2 cellular contexts compared by ENCODE assay signal in the genomic region with DNA sequence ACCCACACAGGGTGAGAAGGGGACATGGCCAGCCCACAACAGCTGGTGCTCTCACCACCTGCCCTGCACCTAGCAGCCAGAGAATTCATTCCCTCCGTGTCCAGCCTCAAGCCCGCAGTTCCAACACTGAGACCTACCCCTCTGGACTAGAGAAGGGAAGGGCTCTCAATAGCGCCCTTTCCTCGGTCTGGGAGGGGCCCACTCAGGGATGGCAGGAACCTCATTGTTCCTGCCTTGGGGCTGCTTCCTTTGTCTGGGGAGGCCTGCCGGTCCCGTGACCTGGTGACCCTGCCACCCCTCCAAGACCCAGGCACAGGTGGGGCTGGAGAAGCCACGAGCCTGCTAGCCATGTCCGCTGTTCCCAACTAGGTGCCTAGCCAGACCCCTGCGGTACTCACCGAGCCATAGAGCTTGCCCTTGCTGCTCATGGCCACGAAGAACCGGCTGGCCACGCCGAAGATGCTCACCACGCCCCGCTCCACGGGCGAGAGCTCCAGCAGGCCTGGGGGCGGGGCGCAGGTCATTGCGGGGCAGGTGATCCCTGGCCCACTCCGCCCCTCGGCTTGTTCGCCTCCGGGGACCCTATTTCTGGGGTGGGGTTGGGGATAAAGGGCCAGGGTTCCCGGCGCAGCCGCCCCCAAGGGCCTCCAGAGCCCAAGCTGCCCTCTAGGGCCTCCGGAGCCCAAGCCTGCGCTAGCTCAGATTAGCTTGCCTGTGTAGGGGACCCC.
A peak's percentile ranks its signal among the peaks of the same experiment; 100 is the strongest.
TF ChIP-seq lines count a peak whose summit lies in the region.

No MANE protein-coding gene starts in this region.

TF ChIP-seq in GM23338, 12 proteins besides CTCF, POLR2A, EP300 and RAD21 (continued from another document):
- TF ChIP-seq, protein P1, sequence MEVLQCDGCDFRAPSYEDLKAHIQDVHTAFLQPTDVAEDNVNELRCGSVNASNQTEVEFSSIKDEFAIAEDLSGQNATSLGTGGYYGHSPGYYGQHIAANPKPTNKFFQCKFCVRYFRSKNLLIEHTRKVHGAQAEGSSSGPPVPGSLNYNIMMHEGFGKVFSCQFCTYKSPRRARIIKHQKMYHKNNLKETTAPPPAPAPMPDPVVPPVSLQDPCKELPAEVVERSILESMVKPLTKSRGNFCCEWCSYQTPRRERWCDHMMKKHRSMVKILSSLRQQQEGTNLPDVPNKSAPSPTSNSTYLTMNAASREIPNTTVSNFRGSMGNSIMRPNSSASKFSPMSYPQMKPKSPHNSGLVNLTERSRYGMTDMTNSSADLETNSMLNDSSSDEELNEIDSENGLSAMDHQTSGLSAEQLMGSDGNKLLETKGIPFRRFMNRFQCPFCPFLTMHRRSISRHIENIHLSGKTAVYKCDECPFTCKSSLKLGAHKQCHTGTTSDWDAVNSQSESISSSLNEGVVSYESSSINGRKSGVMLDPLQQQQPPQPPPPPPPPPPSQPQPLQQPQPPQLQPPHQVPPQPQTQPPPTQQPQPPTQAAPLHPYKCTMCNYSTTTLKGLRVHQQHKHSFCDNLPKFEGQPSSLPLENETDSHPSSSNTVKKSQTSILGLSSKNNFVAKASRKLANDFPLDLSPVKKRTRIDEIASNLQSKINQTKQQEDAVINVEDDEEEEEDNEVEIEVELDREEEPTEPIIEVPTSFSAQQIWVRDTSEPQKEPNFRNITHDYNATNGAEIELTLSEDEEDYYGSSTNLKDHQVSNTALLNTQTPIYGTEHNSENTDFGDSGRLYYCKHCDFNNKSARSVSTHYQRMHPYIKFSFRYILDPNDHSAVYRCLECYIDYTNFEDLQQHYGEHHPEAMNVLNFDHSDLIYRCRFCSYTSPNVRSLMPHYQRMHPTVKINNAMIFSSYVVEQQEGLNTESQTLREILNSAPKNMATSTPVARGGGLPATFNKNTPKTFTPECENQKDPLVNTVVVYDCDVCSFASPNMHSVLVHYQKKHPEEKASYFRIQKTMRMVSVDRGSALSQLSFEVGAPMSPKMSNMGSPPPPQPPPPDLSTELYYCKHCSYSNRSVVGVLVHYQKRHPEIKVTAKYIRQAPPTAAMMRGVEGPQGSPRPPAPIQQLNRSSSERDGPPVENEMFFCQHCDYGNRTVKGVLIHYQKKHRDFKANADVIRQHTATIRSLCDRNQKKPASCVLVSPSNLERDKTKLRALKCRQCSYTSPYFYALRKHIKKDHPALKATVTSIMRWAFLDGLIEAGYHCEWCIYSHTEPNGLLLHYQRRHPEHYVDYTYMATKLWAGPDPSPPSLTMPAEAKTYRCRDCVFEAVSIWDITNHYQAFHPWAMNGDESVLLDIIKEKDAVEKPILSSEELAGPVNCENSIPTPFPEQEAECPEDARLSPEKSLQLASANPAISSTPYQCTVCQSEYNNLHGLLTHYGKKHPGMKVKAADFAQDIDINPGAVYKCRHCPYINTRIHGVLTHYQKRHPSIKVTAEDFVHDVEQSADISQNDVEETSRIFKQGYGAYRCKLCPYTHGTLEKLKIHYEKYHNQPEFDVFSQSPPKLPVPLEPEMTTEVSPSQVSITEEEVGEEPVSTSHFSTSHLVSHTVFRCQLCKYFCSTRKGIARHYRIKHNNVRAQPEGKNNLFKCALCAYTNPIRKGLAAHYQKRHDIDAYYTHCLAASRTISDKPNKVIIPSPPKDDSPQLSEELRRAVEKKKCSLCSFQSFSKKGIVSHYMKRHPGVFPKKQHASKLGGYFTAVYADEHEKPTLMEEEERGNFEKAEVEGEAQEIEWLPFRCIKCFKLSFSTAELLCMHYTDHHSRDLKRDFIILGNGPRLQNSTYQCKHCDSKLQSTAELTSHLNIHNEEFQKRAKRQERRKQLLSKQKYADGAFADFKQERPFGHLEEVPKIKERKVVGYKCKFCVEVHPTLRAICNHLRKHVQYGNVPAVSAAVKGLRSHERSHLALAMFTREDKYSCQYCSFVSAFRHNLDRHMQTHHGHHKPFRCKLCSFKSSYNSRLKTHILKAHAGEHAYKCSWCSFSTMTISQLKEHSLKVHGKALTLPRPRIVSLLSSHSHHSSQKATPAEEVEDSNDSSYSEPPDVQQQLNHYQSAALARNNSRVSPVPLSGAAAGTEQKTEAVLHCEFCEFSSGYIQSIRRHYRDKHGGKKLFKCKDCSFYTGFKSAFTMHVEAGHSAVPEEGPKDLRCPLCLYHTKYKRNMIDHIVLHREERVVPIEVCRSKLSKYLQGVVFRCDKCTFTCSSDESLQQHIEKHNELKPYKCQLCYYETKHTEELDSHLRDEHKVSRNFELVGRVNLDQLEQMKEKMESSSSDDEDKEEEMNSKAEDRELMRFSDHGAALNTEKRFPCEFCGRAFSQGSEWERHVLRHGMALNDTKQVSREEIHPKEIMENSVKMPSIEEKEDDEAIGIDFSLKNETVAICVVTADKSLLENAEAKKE (CRISPR knock-in tag; IDR thresholded peaks at IDR 0.05) = no peak
- TF ChIP-seq, protein P2, sequence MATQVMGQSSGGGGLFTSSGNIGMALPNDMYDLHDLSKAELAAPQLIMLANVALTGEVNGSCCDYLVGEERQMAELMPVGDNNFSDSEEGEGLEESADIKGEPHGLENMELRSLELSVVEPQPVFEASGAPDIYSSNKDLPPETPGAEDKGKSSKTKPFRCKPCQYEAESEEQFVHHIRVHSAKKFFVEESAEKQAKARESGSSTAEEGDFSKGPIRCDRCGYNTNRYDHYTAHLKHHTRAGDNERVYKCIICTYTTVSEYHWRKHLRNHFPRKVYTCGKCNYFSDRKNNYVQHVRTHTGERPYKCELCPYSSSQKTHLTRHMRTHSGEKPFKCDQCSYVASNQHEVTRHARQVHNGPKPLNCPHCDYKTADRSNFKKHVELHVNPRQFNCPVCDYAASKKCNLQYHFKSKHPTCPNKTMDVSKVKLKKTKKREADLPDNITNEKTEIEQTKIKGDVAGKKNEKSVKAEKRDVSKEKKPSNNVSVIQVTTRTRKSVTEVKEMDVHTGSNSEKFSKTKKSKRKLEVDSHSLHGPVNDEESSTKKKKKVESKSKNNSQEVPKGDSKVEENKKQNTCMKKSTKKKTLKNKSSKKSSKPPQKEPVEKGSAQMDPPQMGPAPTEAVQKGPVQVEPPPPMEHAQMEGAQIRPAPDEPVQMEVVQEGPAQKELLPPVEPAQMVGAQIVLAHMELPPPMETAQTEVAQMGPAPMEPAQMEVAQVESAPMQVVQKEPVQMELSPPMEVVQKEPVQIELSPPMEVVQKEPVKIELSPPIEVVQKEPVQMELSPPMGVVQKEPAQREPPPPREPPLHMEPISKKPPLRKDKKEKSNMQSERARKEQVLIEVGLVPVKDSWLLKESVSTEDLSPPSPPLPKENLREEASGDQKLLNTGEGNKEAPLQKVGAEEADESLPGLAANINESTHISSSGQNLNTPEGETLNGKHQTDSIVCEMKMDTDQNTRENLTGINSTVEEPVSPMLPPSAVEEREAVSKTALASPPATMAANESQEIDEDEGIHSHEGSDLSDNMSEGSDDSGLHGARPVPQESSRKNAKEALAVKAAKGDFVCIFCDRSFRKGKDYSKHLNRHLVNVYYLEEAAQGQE (IDR thresholded peaks at IDR 0.05; ENCODE audit: unreplicated experiment) = no peak
- TF ChIP-seq EZH2phosphoT487 (IDR thresholded peaks at IDR 0.05; ENCODE audit: unreplicated experiment) (no peak), ZNF114 (CRISPR knock-in tag; IDR thresholded peaks at IDR 0.05) (no peak), STAT1 (IDR thresholded peaks at IDR 0.05; ENCODE audit: unreplicated experiment) (no peak), JUNB (IDR thresholded peaks at IDR 0.05; ENCODE audit: unreplicated experiment) (no peak), CREB1 (CRISPR knock-in tag; IDR thresholded peaks at IDR 0.05; ENCODE audit: low read depth) (no peak)

TF ChIP-seq in WTC11, 78 proteins besides CTCF, POLR2A, EP300 and RAD21 (continued from another document and continues in another):
- TF ChIP-seq, protein P3, sequence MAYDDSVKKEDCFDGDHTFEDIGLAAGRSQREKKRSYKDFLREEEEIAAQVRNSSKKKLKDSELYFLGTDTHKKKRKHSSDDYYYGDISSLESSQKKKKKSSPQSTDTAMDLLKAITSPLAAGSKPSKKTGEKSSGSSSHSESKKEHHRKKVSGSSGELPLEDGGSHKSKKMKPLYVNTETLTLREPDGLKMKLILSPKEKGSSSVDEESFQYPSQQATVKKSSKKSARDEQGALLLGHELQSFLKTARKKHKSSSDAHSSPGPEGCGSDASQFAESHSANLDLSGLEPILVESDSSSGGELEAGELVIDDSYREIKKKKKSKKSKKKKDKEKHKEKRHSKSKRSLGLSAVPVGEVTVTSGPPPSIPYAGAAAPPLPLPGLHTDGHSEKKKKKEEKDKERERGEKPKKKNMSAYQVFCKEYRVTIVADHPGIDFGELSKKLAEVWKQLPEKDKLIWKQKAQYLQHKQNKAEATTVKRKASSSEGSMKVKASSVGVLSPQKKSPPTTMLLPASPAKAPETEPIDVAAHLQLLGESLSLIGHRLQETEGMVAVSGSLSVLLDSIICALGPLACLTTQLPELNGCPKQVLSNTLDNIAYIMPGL (CRISPR knock-in tag; IDR thresholded peaks at IDR 0.05) = 0 out of 2 replicates have a peak, but pooled peaks have one; percentile 28
- no peak for TF ChIP-seq JAZF1 (CRISPR knock-in tag; IDR thresholded peaks at IDR 0.05)
- no peak for TF ChIP-seq FOXP1 (CRISPR knock-in tag; IDR thresholded peaks at IDR 0.05; ENCODE audit: borderline replicate concordance)
- TF ChIP-seq ZNF219 (CRISPR knock-in tag; IDR thresholded peaks at IDR 0.05; ENCODE audit: borderline replicate concordance) = no peak
- no peak for TF ChIP-seq NR1H2 (CRISPR knock-in tag; IDR thresholded peaks at IDR 0.05)
- TF ChIP-seq, protein P4, sequence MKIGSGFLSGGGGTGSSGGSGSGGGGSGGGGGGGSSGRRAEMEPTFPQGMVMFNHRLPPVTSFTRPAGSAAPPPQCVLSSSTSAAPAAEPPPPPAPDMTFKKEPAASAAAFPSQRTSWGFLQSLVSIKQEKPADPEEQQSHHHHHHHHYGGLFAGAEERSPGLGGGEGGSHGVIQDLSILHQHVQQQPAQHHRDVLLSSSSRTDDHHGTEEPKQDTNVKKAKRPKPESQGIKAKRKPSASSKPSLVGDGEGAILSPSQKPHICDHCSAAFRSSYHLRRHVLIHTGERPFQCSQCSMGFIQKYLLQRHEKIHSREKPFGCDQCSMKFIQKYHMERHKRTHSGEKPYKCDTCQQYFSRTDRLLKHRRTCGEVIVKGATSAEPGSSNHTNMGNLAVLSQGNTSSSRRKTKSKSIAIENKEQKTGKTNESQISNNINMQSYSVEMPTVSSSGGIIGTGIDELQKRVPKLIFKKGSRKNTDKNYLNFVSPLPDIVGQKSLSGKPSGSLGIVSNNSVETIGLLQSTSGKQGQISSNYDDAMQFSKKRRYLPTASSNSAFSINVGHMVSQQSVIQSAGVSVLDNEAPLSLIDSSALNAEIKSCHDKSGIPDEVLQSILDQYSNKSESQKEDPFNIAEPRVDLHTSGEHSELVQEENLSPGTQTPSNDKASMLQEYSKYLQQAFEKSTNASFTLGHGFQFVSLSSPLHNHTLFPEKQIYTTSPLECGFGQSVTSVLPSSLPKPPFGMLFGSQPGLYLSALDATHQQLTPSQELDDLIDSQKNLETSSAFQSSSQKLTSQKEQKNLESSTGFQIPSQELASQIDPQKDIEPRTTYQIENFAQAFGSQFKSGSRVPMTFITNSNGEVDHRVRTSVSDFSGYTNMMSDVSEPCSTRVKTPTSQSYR (CRISPR knock-in tag; IDR thresholded peaks at IDR 0.05) = no peak
- TF ChIP-seq PRRX2 (CRISPR knock-in tag; IDR thresholded peaks at IDR 0.05) = no peak
- TF ChIP-seq ATF1 (CRISPR knock-in tag; IDR thresholded peaks at IDR 0.05) = no peak
- TF ChIP-seq, protein P5, sequence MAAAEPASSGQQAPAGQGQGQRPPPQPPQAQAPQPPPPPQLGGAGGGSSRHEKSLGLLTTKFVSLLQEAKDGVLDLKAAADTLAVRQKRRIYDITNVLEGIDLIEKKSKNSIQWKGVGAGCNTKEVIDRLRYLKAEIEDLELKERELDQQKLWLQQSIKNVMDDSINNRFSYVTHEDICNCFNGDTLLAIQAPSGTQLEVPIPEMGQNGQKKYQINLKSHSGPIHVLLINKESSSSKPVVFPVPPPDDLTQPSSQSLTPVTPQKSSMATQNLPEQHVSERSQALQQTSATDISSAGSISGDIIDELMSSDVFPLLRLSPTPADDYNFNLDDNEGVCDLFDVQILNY (CRISPR knock-in tag; IDR thresholded peaks at IDR 0.05) = no peak
- no peak for TF ChIP-seq SOX15 (CRISPR knock-in tag; IDR thresholded peaks at IDR 0.05)
- TF ChIP-seq, protein P6, sequence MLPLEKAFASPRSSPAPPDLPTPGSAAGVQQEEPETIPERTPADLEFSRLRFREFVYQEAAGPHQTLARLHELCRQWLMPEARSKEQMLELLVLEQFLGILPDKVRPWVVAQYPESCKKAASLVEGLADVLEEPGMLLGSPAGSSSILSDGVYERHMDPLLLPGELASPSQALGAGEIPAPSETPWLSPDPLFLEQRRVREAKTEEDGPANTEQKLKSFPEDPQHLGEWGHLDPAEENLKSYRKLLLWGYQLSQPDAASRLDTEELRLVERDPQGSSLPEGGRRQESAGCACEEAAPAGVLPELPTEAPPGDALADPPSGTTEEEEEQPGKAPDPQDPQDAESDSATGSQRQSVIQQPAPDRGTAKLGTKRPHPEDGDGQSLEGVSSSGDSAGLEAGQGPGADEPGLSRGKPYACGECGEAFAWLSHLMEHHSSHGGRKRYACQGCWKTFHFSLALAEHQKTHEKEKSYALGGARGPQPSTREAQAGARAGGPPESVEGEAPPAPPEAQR (CRISPR knock-in tag; IDR thresholded peaks at IDR 0.05) = no peak
- no peak for TF ChIP-seq GABPB1 (CRISPR knock-in tag; IDR thresholded peaks at IDR 0.05)
- no peak for TF ChIP-seq ESRRA (CRISPR knock-in tag; IDR thresholded peaks at IDR 0.05; ENCODE audit: borderline replicate concordance)
- TF ChIP-seq ZNF263 (CRISPR knock-in tag; IDR thresholded peaks at IDR 0.05; ENCODE audit: low read depth) = no peak
- no peak for TF ChIP-seq SMAD4 (CRISPR knock-in tag; IDR thresholded peaks at IDR 0.05)
- TF ChIP-seq CBFB (CRISPR knock-in tag; IDR thresholded peaks at IDR 0.05; ENCODE audit: low read depth) = no peak
- no peak for TF ChIP-seq RORB (CRISPR knock-in tag; IDR thresholded peaks at IDR 0.05)
- no peak for TF ChIP-seq CREB1 (CRISPR knock-in tag; IDR thresholded peaks at IDR 0.05)
- no peak for TF ChIP-seq ZNF671 (CRISPR knock-in tag; IDR thresholded peaks at IDR 0.05)
- TF ChIP-seq MYBL2 (CRISPR knock-in tag; IDR thresholded peaks at IDR 0.05) = no peak
- 0 out of 2 replicates have a peak, but pooled peaks have one; percentile 32 for TF ChIP-seq IRF2 (CRISPR knock-in tag; IDR thresholded peaks at IDR 0.05; ENCODE audit: borderline replicate concordance, low read depth)
- TF ChIP-seq ZNF416 (CRISPR knock-in tag; IDR thresholded peaks at IDR 0.05) = no peak
- TF ChIP-seq FOXJ3 (CRISPR knock-in tag; IDR thresholded peaks at IDR 0.05; ENCODE audit: borderline replicate concordance) = no peak
- TF ChIP-seq, protein P7, sequence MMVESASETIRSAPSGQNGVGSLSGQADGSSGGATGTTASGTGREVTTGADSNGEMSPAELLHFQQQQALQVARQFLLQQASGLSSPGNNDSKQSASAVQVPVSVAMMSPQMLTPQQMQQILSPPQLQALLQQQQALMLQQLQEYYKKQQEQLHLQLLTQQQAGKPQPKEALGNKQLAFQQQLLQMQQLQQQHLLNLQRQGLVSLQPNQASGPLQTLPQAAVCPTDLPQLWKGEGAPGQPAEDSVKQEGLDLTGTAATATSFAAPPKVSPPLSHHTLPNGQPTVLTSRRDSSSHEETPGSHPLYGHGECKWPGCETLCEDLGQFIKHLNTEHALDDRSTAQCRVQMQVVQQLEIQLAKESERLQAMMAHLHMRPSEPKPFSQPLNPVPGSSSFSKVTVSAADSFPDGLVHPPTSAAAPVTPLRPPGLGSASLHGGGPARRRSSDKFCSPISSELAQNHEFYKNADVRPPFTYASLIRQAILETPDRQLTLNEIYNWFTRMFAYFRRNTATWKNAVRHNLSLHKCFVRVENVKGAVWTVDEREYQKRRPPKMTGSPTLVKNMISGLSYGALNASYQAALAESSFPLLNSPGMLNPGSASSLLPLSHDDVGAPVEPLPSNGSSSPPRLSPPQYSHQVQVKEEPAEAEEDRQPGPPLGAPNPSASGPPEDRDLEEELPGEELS (CRISPR knock-in tag; IDR thresholded peaks at IDR 0.05) = no peak
- TF ChIP-seq, protein P8, sequence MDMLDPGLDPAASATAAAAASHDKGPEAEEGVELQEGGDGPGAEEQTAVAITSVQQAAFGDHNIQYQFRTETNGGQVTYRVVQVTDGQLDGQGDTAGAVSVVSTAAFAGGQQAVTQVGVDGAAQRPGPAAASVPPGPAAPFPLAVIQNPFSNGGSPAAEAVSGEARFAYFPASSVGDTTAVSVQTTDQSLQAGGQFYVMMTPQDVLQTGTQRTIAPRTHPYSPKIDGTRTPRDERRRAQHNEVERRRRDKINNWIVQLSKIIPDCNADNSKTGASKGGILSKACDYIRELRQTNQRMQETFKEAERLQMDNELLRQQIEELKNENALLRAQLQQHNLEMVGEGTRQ (CRISPR knock-in tag; IDR thresholded peaks at IDR 0.05) = 0 out of 2 replicates have a peak, but pooled peaks have one; percentile 11
